ENCODE assay signal across 8 cellular contexts in the genomic region with DNA sequence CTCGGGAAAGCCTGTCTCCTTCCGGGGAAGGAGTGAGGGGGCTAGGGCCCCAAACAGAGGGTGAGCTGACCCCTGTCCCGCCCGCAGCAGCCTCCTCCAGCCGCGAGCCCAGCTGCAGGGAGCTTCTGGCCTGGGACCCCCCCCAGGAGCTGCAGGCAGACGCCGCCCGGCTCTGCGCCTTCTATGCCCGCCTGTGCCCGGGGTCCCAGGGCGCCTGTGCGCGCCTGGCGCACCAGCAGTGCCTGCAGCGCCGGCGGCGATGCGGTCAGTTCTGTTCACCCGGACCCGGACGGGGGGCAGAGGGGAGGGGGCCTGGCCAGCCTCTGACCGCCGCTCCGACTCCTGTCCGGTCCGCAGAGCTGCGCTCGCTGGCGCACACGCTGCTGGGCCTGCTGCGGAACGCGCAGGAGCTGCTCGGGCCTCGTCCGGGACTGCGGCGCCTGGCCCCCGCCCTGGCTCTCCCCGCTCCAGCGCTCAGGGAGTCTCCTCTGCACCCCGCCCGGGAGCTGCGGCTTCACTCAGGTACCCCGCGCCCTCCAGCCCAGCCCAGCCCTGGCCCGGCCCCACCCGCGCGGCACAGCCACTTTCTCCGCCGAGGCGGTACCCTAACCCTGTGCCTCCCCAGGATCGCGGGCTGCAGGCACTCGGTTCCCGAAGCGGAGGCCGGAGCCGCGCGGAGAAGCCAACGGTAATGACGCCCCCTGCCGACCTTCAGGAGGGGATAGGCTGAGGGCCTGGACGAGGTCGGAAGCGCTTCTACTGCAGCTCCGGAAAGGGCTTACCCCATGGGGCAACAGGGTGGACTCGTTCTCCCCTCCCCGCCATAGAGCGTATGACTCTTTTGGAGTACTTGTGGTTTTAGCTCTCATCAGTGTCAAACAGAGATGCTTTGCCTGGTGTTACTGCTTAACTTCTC. TPM values are rescaled to one million over a fixed set of nuclear protein-coding genes. Genes with fewer than 3 reads are reported as not detected.
DNase-seq lines count a peak whose midpoint lies in the region; ATAC-seq and TF ChIP-seq lines count a peak whose summit lies in the region.

No MANE protein-coding gene starts in this region.

- no peak overlapping the region for H3K4me3 ChIP-seq in AG09309 (ENCODE audit: control insufficient read depth, low read depth, low read length)
- peak overlapping the region; percentile 45 for H3K4me3 ChIP-seq in H7 (ENCODE audit: insufficient read depth, low read depth, low read length)
- H3K4me3 ChIP-seq in SK-N-MC, result peak overlapping the region; percentile 43

- DNase-seq in AG09309 (ENCODE audit: low read depth), result no peak
- DNase-seq in H7, result peak; percentile 96
- DNase-seq in SK-N-MC (ENCODE audit: low read depth, low spot score), result no peak
- DNase-seq in endothelial cell (ENCODE audit: low spot score), result peak; percentile 69
- DNase-seq in naive thymus-derived CD8-positive, alpha-beta T cell, result peak in 1 of 10 donors; percentile 8
- DNase-seq in middle frontal gyrus (ENCODE audit: extremely low spot score, low spot score), result no peak

- no peak overlapping the region for H3K27ac ChIP-seq in SK-N-MC

- peaks cover 2% of the 10 kb centered on the region for H3K4me1 Mint-ChIP-seq in endothelial cell (ENCODE audit: unreplicated experiment)
- H3K4me1 Mint-ChIP-seq in naive thymus-derived CD8-positive, alpha-beta T cell, result peaks cover 13 to 24% (median 21%) of the 10 kb centered on the region in 4 donors

- H3K9me3 ChIP-seq in SK-N-MC (ENCODE audit: low read depth, low read length), result no peaks in the 10 kb centered on the region

- peak in 1 of 2 donors; percentile 32 for ATAC-seq in naive thymus-derived CD8-positive, alpha-beta T cell
- ATAC-seq in GM21515 (IDR thresholded peaks at IDR 0.05; ENCODE audit: unreplicated experiment), result no peak
- no peak for ATAC-seq in GM21423 (IDR thresholded peaks at IDR 0.05; ENCODE audit: unreplicated experiment)

- peaks cover 9% of the 10 kb centered on the region for H3K27me3 Mint-ChIP-seq in endothelial cell (ENCODE audit: unreplicated experiment)
- H3K27me3 Mint-ChIP-seq in naive thymus-derived CD8-positive, alpha-beta T cell, result peaks cover 11 to 62% (median 47%) of the 10 kb centered on the region in 5 donors

- H3K36me3 ChIP-seq in H7 (replicated peaks; ENCODE audit: control insufficient read depth, insufficient read depth, low read length) (no peaks in the 10 kb centered on the region), SK-N-MC (ENCODE audit: insufficient read depth, low read length) (no peaks in the 10 kb centered on the region)

- no peak overlapping the region for H3K9ac ChIP-seq in SK-N-MC (ENCODE audit: insufficient read length)

- no peaks in the 10 kb centered on the region for H3K9me3 Mint-ChIP-seq in endothelial cell (ENCODE audit: unreplicated experiment)
- H3K9me3 Mint-ChIP-seq in naive thymus-derived CD8-positive, alpha-beta T cell, result no peaks in the 10 kb centered on the region

- POLR2A ChIA-PET in naive thymus-derived CD8-positive, alpha-beta T cell (lab: Charles Lee), result no interaction called here

- no peaks in the 10 kb centered on the region for H3K36me3 Mint-ChIP-seq in endothelial cell (ENCODE audit: low read depth, unreplicated experiment)
- peaks cover 0 to 2% (median 0%) of the 10 kb centered on the region in 3 donors for H3K36me3 Mint-ChIP-seq in naive thymus-derived CD8-positive, alpha-beta T cell

- peaks cover 30% of the 10 kb centered on the region for H3K27me3 ChIP-seq in H7 (ENCODE audit: control insufficient read depth, insufficient read depth, low read length)

- H3K27ac Mint-ChIP-seq in endothelial cell (ENCODE audit: unreplicated experiment), result no peak overlapping the region
- peak overlapping the region in 1 of 10 donors; percentile 13 for H3K27ac Mint-ChIP-seq in naive thymus-derived CD8-positive, alpha-beta T cell

- TF ChIP-seq CTCF in AG09309 (IDR thresholded peaks at IDR 0.05; ENCODE audit: control insufficient read depth, insufficient read depth, low read depth, low read length, missing control alignments) (peak; percentile 28), endothelial cell (IDR thresholded peaks at IDR 0.05; ENCODE audit: unreplicated experiment) (peak; percentile 27)

- no peak overlapping the region for H3K4me3 Mint-ChIP-seq in endothelial cell (ENCODE audit: unreplicated experiment)
- peak overlapping the region in 8 of 10 donors; percentile 47 to 75 (median 60) for H3K4me3 Mint-ChIP-seq in naive thymus-derived CD8-positive, alpha-beta T cell

RNA-seq across cellular contexts. Expression of a gene that starts 2.0 kb away (rescaled TPM):
- total RNA-seq in H7 (2014; rRNA removed; shearing (Covaris generic)), result not detected in 2 replicates
- not detected for total RNA-seq in endothelial cell (ENCODE audit: unreplicated experiment)
- not detected for total RNA-seq in naive thymus-derived CD8-positive, alpha-beta T cell
- polyA plus RNA-seq in naive thymus-derived CD8-positive, alpha-beta T cell, result not detected

RNA-seq across cellular contexts. Expression of a gene that starts 3.8 kb away (rescaled TPM):
- total RNA-seq in H7 (2014; rRNA removed; shearing (Covaris generic)), result not detected in 2 replicates
- not detected for total RNA-seq in endothelial cell (ENCODE audit: unreplicated experiment)
- not detected for total RNA-seq in naive thymus-derived CD8-positive, alpha-beta T cell
- not detected for polyA plus RNA-seq in naive thymus-derived CD8-positive, alpha-beta T cell

RNA-seq across cellular contexts. Expression of a gene that starts 15.6 kb away (rescaled TPM):
- total RNA-seq in H7 (2014; rRNA removed; shearing (Covaris generic)), result not detected in 2 replicates
- total RNA-seq in endothelial cell (ENCODE audit: unreplicated experiment), result not detected
- not detected for total RNA-seq in naive thymus-derived CD8-positive, alpha-beta T cell
- polyA plus RNA-seq in naive thymus-derived CD8-positive, alpha-beta T cell, result under 1 TPM in 1 of 3 donors, not detected in 2; 0.59 TPM

RNA-seq across cellular contexts. Expression of a gene that starts 26.4 kb away (rescaled TPM):
- 5.0 and 8.0 TPM in 2 replicates for total RNA-seq in H7 (2014; rRNA removed; shearing (Covaris generic))
- total RNA-seq in endothelial cell (ENCODE audit: unreplicated experiment), result 3.7 TPM
- total RNA-seq in naive thymus-derived CD8-positive, alpha-beta T cell, result 10 to 100 TPM; 28.2 to 29.5 TPM
- 10 to 100 TPM; 10.0 to 18.6 (median 14.2) TPM for polyA plus RNA-seq in naive thymus-derived CD8-positive, alpha-beta T cell

RNA-seq across cellular contexts. Expression of a gene that starts 26.5 kb away (rescaled TPM):
- 64.6 and 65.3 TPM in 2 replicates for total RNA-seq in H7 (2014; rRNA removed; shearing (Covaris generic))
- 94.8 TPM for total RNA-seq in endothelial cell (ENCODE audit: unreplicated experiment)
- total RNA-seq in naive thymus-derived CD8-positive, alpha-beta T cell, result 10 to 100 TPM; 61.5 to 64.0 TPM
- 10 to 100 TPM; 41.5 to 49.3 (median 43.6) TPM for polyA plus RNA-seq in naive thymus-derived CD8-positive, alpha-beta T cell

Comparison
In these comparisons a context has a peak if more than half of its experiments do, and no peak if none do; other contexts are left out.
1. DNase-seq: peak in H7 (single experiment) and endothelial cell (single experiment); none in AG09309 (single experiment), SK-N-MC (single experiment) and middle frontal gyrus (single experiment).